14 cellular contexts compared by ENCODE assay signal in genomic region chr17:79162012-79162577, GRCh38.
DNase-seq lines count a peak whose midpoint lies in the region; ATAC-seq, FAIRE-seq and TF ChIP-seq lines count a peak whose summit lies in the region.
"Had no signal": no experiment of that assay in that cellular context is flagged by ENCODE, and none has a peak within 500 bp of the region (broad histone marks: within the 10 kb centered on the region; RNA-seq: fewer than 3 reads in every experiment).

No MANE protein-coding gene starts in this region.

- no peaks in the 10 kb centered on the region for H3K79me2 ChIP-seq in HepG2 (ENCODE audit: insufficient read depth, low read length)

- H3K36me3 ChIP-seq in HEK293 (ENCODE audit: control insufficient read depth in 2 of 2, insufficient read depth in 1 of 2, low read length in 2 of 2): no peaks in the 10 kb centered on the region
- H3K36me3 ChIP-seq in HepG2 (replicated peaks in 1 of 2; ENCODE audit: control insufficient read depth in 1 of 2, insufficient read depth in 2 of 2, low read length in 2 of 2): no peaks in the 10 kb centered on the region

- H3K9me3 ChIP-seq in HEK293 (ENCODE audit: control insufficient read depth, insufficient read depth, low read depth, low read length) (no peaks in the 10 kb centered on the region), HepG2 (ENCODE audit: low read length) (no peaks in the 10 kb centered on the region)

- TF ChIP-seq POLR2A in HepG2 (IDR thresholded peaks at IDR 0.05; ENCODE audit: insufficient read depth in 1 of 2, low read depth in 2 of 2, low read length in 2 of 2): no peak

- no peak for ATAC-seq in HepG2
- no peak for ATAC-seq in activated CD8-positive, alpha-beta memory T cell treated with anti-CD3 and anti-CD28 coated beads, Interleukin-2, amount 10 ng/mL, durations not matched to agents 7 days and 5 days

- no peak for TF ChIP-seq RAD21 in HepG2 (CRISPR knock-in tag; IDR thresholded peaks at IDR 0.05)

- peaks cover 4% of the 10 kb centered on the region; the same call in 1 of the 2 replicates for H3K4me1 ChIP-seq in HEK293 (ENCODE audit: control insufficient read depth, insufficient read depth, low read length)
- H3K4me1 ChIP-seq in HepG2 (ENCODE audit: insufficient read depth, low read length): no peaks in the 10 kb centered on the region

- CTCF ChIA-PET in activated CD4-positive, alpha-beta T cell treated with anti-CD3 and anti-CD28 coated beads, Interleukin-2, amount 10 ng/mL, durations not matched to agents 7 days and 5 days (lab: Charles Lee): no interaction called here
- CTCF ChIA-PET in HEK293 (lab: Yijun Ruan, JAX) (interaction anchor here (0.6 to 1.0 kb wide), 4 partner anchors 20 to 230 kb away, joined by 3 to 4 read pairs (median 3); no protein-coding TSS in a partner anchor), HepG2 (lab: Yijun Ruan, JAX; ENCODE audit: low intra/inter-chr PET ratio, low total read pairs) (no interaction called here)
- CTCF ChIA-PET in activated CD8-positive, alpha-beta memory T cell treated with anti-CD3 and anti-CD28 coated beads, Interleukin-2, amount 10 ng/mL, durations not matched to agents 7 days and 5 days (lab: Charles Lee): interaction anchor here (1.0 kb wide), 2 partner anchors 230 to 238 kb away, joined by 3 to 5 read pairs; no protein-coding TSS in a partner anchor

- no peak for FAIRE-seq in HepG2 (lab: Jason Lieb, UNC)

- peak overlapping the region; percentile 88 for H3K27ac Mint-ChIP-seq in activated CD4-positive, alpha-beta T cell treated with anti-CD3 and anti-CD28 coated beads, Interleukin-2, amount 10 ng/mL, durations not matched to agents 7 days and 5 days
- peak overlapping the region; percentile 83 for H3K27ac Mint-ChIP-seq in endothelial cell (ENCODE audit: unreplicated experiment)
- no peak overlapping the region for H3K27ac Mint-ChIP-seq in activated CD8-positive, alpha-beta memory T cell treated with anti-CD3 and anti-CD28 coated beads, Interleukin-2, amount 10 ng/mL, durations not matched to agents 7 days and 5 days
- H3K27ac Mint-ChIP-seq: HFFc6 had no signal

- intact Hi-C loops in HepG2 (cut with micrococcal nuclease; ENCODE audit: unreplicated experiment): no loop called here

- no peak for TF ChIP-seq EP300 in HepG2 (IDR thresholded peaks at IDR 0.05; ENCODE audit: low read depth in 2 of 2, low read length in 2 of 2)
- TF ChIP-seq EP300 in HepG2 (CRISPR knock-in tag; IDR thresholded peaks at IDR 0.05; ENCODE audit: borderline replicate concordance): no peak

- no peak for DNase-seq in activated CD4-positive, alpha-beta T cell treated with anti-CD3 and anti-CD28 coated beads, Interleukin-2, amount 10 ng/mL, durations not matched to agents 7 days and 5 days
- no peak for DNase-seq in activated CD4-positive, alpha-beta T cell treated with anti-CD3 and anti-CD28 coated beads for 4 hours
- no peak for DNase-seq in endothelial cell (ENCODE audit: low spot score)
- DNase-seq in HepG2 (ENCODE audit: low spot score): no peak
- no peak for DNase-seq in activated CD8-positive, alpha-beta memory T cell treated with anti-CD3 and anti-CD28 coated beads, Interleukin-2, amount 10 ng/mL, durations not matched to agents 7 days and 5 days
- no peak for DNase-seq in activated CD8-positive, alpha-beta memory T cell treated with anti-CD3 and anti-CD28 coated beads, Interleukin-2, amount 50 U/mL, for 4 hours
- DNase-seq: DMS 273 treated with DMSO at 0.1 percent for 48 hours, HFFc6, KG1, NCI-H187 treated with DMSO at 0.1 percent for 48 hours, NCI-H446, NCI-H526 treated with DMSO at 0.1 percent for 48 hours had no signal

- no TSS peak for BruUV-seq in HepG2 (replicated peaks; lab: Mats Ljungman, UMichigan)

- peaks cover 58 to 98% of the 10 kb centered on the region in 2 experiments for H3K27me3 ChIP-seq in HepG2 (ENCODE audit: control insufficient read depth in 1 of 2, insufficient read depth in 2 of 2, low read length in 2 of 2)

- H3K27ac ChIP-seq in HEK293 (ENCODE audit: extremely low read depth, low read depth, low read length) (no peak overlapping the region), HepG2 (ENCODE audit: extremely low read length, insufficient read depth, low read length) (no peak overlapping the region)

- peaks cover 15% of the 10 kb centered on the region for H3K4me1 Mint-ChIP-seq in activated CD4-positive, alpha-beta T cell treated with anti-CD3 and anti-CD28 coated beads, Interleukin-2, amount 10 ng/mL, durations not matched to agents 7 days and 5 days
- H3K4me1 Mint-ChIP-seq in endothelial cell (ENCODE audit: unreplicated experiment): peaks cover 10% of the 10 kb centered on the region
- H3K4me1 Mint-ChIP-seq in activated CD8-positive, alpha-beta memory T cell treated with anti-CD3 and anti-CD28 coated beads, Interleukin-2, amount 10 ng/mL, durations not matched to agents 7 days and 5 days: peaks cover 10% of the 10 kb centered on the region

- no peaks in the 10 kb centered on the region for H3K27me3 Mint-ChIP-seq in activated CD4-positive, alpha-beta T cell treated with anti-CD3 and anti-CD28 coated beads, Interleukin-2, amount 10 ng/mL, durations not matched to agents 7 days and 5 days
- peaks cover 21% of the 10 kb centered on the region for H3K27me3 Mint-ChIP-seq in endothelial cell (ENCODE audit: unreplicated experiment)
- no peaks in the 10 kb centered on the region for H3K27me3 Mint-ChIP-seq in activated CD8-positive, alpha-beta memory T cell treated with anti-CD3 and anti-CD28 coated beads, Interleukin-2, amount 10 ng/mL, durations not matched to agents 7 days and 5 days

- H4K20me1 ChIP-seq in HepG2 (ENCODE audit: insufficient read depth, low read length): no peaks in the 10 kb centered on the region; the same call in 1 of the 2 replicates

- no peak overlapping the region for H3K4me2 ChIP-seq in HepG2 (ENCODE audit: low read depth, low read length)

- no peak overlapping the region for H3K4me3 ChIP-seq in HEK293 (ENCODE audit: low read depth, low read length)
- H3K4me3 ChIP-seq in HepG2 (replicated peaks in 1 of 3; ENCODE audit: insufficient read depth in 1 of 3, low read depth in 2 of 3, low read length in 3 of 3): no peak overlapping the region

- TF ChIP-seq CTCF in HEK293 (tag by site-specific recombination; IDR thresholded peaks at IDR 0.05) (no peak), endothelial cell (IDR thresholded peaks at IDR 0.05; ENCODE audit: unreplicated experiment) (no peak), HepG2 (CRISPR knock-in tag; IDR thresholded peaks at IDR 0.05) (no peak)

- no peaks in the 10 kb centered on the region for H3K36me3 Mint-ChIP-seq in activated CD4-positive, alpha-beta T cell treated with anti-CD3 and anti-CD28 coated beads, Interleukin-2, amount 10 ng/mL, durations not matched to agents 7 days and 5 days (ENCODE audit: low read depth)
- H3K36me3 Mint-ChIP-seq in endothelial cell (ENCODE audit: low read depth, unreplicated experiment): no peaks in the 10 kb centered on the region
- H3K36me3 Mint-ChIP-seq in activated CD8-positive, alpha-beta memory T cell treated with anti-CD3 and anti-CD28 coated beads, Interleukin-2, amount 10 ng/mL, durations not matched to agents 7 days and 5 days: no peaks in the 10 kb centered on the region
- H3K36me3 Mint-ChIP-seq: CD14-positive monocyte had no signal

- WGBS in HepG2 (ENCODE audit: low lambda C conversion rate): 8% methylated on average over 10 of the region's 11 CpGs

- no peaks in the 10 kb centered on the region for H3K9me3 Mint-ChIP-seq in activated CD4-positive, alpha-beta T cell treated with anti-CD3 and anti-CD28 coated beads, Interleukin-2, amount 10 ng/mL, durations not matched to agents 7 days and 5 days
- H3K9me3 Mint-ChIP-seq in endothelial cell (ENCODE audit: unreplicated experiment): no peaks in the 10 kb centered on the region
- H3K9me3 Mint-ChIP-seq in activated CD8-positive, alpha-beta memory T cell treated with anti-CD3 and anti-CD28 coated beads, Interleukin-2, amount 10 ng/mL, durations not matched to agents 7 days and 5 days (ENCODE audit: low read depth): no peaks in the 10 kb centered on the region
- H3K9me3 Mint-ChIP-seq: HFFc6 had no signal

- no peak overlapping the region for H3K9ac ChIP-seq in HepG2 (ENCODE audit: insufficient read depth, low read depth, low read length)

- H2AFZ ChIP-seq in HepG2 (ENCODE audit: low read length): no peak overlapping the region

- POLR2A ChIA-PET in activated CD4-positive, alpha-beta T cell treated with anti-CD3 and anti-CD28 coated beads, Interleukin-2, amount 10 ng/mL, durations not matched to agents 7 days and 5 days (lab: Charles Lee): no interaction called here
- POLR2A ChIA-PET in HEK293 (lab: Yijun Ruan, JAX) (no interaction called here), HepG2 (lab: Yijun Ruan, JAX) (no interaction called here)

- no peak overlapping the region for H3K4me3 Mint-ChIP-seq in activated CD4-positive, alpha-beta T cell treated with anti-CD3 and anti-CD28 coated beads, Interleukin-2, amount 10 ng/mL, durations not matched to agents 7 days and 5 days
- H3K4me3 Mint-ChIP-seq in endothelial cell (ENCODE audit: unreplicated experiment): no peak overlapping the region
- H3K4me3 Mint-ChIP-seq in activated CD8-positive, alpha-beta memory T cell treated with anti-CD3 and anti-CD28 coated beads, Interleukin-2, amount 10 ng/mL, durations not matched to agents 7 days and 5 days: no peak overlapping the region
- H3K4me3 Mint-ChIP-seq: HFFc6 had no signal

- in situ Hi-C loops in HepG2 (cut with HindIII; ENCODE audit: extremely low pct_ligation_motif_present, low pct_unique_long_range_greater_than_20kb): no loop called here

TF ChIP-seq in HEK293, 187 proteins besides CTCF, POLR2A, EP300 and RAD21:
- no peak for TF ChIP-seq ZBTB20 (tag by site-specific recombination; IDR thresholded peaks at IDR 0.05)
- no peak for TF ChIP-seq ZNF132 (tag by site-specific recombination; IDR thresholded peaks at IDR 0.05; ENCODE audit: borderline replicate concordance)
- peak; percentile 36; the same call in 1 of the 2 replicates for TF ChIP-seq SP7 (tag by site-specific recombination; IDR thresholded peaks at IDR 0.05)

TF ChIP-seq in HepG2, 621 proteins besides CTCF, POLR2A, EP300 and RAD21 (continues in another document):
- TF ChIP-seq PHF5A (CRISPR knock-in tag; IDR thresholded peaks at IDR 0.05; ENCODE audit: low read depth, unreplicated experiment): no peak
- TF ChIP-seq ZNF713 (CRISPR knock-in tag; IDR thresholded peaks at IDR 0.05): no peak
- no peak for TF ChIP-seq ZFP91 (CRISPR knock-in tag; IDR thresholded peaks at IDR 0.05; ENCODE audit: borderline replicate concordance)
- no peak for TF ChIP-seq FOXP1 (IDR thresholded peaks at IDR 0.05)
- TF ChIP-seq FOXP1 (CRISPR knock-in tag; IDR thresholded peaks at IDR 0.05): no peak

Comparison
In these comparisons a context has a peak if more than half of its experiments do, and no peak if none do; other contexts are left out.
1. CTCF ChIA-PET loops: an anchor here in HEK293 (0.6 to 1.0 kb wide) and activated CD8-positive, alpha-beta memory T cell treated with anti-CD3 and anti-CD28 coated beads, Interleukin-2, amount 10 ng/mL, durations not matched to agents 7 days and 5 days (1.0 kb wide); none called in activated CD4-positive, alpha-beta T cell treated with anti-CD3 and anti-CD28 coated beads, Interleukin-2, amount 10 ng/mL, durations not matched to agents 7 days and 5 days and HepG2.